24 cellular contexts compared by ENCODE assay signal in genomic region chr12:105510526-105510925, GRCh38.
"Had no signal": no experiment of that assay in that cellular context is flagged by ENCODE, and none has a peak within 500 bp of the region (broad histone marks: within the 10 kb centered on the region; RNA-seq: fewer than 3 reads in every experiment).

No MANE protein-coding gene starts in this region.

- H3K27me3 ChIP-seq: neutrophil, pancreas, right lobe of liver, sigmoid colon, tibial artery, transverse colon, upper lobe of right lung, uterus had no signal

- H3K27ac ChIP-seq: neutrophil, pancreas, prostate gland, right lobe of liver, sigmoid colon, stomach, thoracic aorta, tibial artery, transverse colon, upper lobe of right lung, uterus had no signal

- ATAC-seq: naive thymus-derived CD8-positive, alpha-beta T cell; natural killer cell treated with Interleukin-12 subunit alpha and Interleukin-12 subunit beta and Interleukin-15 and Interleukin-18, amount 100 ng/mL, for 72 hours; pancreas; right cardiac atrium; right lobe of liver; stimulated activated effector memory CD8-positive, alpha-beta T cell treated with anti-CD3 and anti-CD28 coated beads, Interleukin-12 subunit alpha, Interleukin-12 subunit beta, amount 100 ng/mL, for 72 hours; stimulated activated naive B cell treated with anti-CD40 and anti-IgM and Interleukin-4, amounts not matched to agents 10 μg/mL and 1 μg/mL and 100 μg/mL, for 72 hours; upper lobe of right lung had no signal

- H3K9me3 ChIP-seq: neutrophil, pancreas, prostate gland, right lobe of liver, sigmoid colon, stomach, thoracic aorta, tibial artery, transverse colon, upper lobe of right lung, uterus had no signal

- DNase-seq: naive thymus-derived CD8-positive, alpha-beta T cell; nephron progenitor cell; nucleus accumbens; pancreas; right cardiac atrium; right lobe of liver; sigmoid colon; small intestine; stimulated activated CD4-positive, alpha-beta T cell treated with anti-CD3 and anti-CD28 coated beads, Interleukin-15, amount 100 ng/mL, for 24 hours; stimulated activated CD4-positive, alpha-beta T cell treated with anti-CD3 and anti-CD28 coated beads, Interleukin-2, amount 100 ng/mL, for 24 hours; stimulated activated CD4-positive, alpha-beta T cell treated with anti-CD3 and anti-CD28 coated beads, Interleukin-2, amount 100 ng/mL, for 48 hours; stimulated activated CD4-positive, alpha-beta T cell treated with anti-CD3 and anti-CD28 coated beads, Interleukin-4, amount 100 ng/mL, for 24 hours; stimulated activated naive B cell treated with anti-CD40 and anti-IgM and Interleukin-4, amounts not matched to agents 10 μg/mL and 1 μg/mL and 100 μg/mL, for 72 hours; stimulated activated naive CD4-positive, alpha-beta T cell treated with Interleukin-2 at 50 U/mL for 16 hours; stomach; tibial artery; transverse colon; upper lobe of right lung; uterus had no signal

- H3K4me1 ChIP-seq: pancreas, prostate gland, right lobe of liver, sigmoid colon, stomach, tibial artery, transverse colon, upper lobe of right lung, uterus had no signal

- H3K4me3 ChIP-seq: pancreas, prostate gland, right lobe of liver, sigmoid colon, stomach, thoracic aorta, tibial artery, transverse colon, upper lobe of right lung, uterus had no signal

- H3K36me3 ChIP-seq: neutrophil, pancreas, prostate gland, right lobe of liver, sigmoid colon, stomach, thoracic aorta, tibial artery, transverse colon, upper lobe of right lung, uterus had no signal
